13 cellular contexts compared by ENCODE assay signal in genomic region chr4:38757945-38758344, GRCh38. TPM values are rescaled to one million over a fixed set of nuclear protein-coding genes. Genes with fewer than 3 reads are reported as not detected.
DNase-seq lines count a peak whose midpoint lies in the region; TF ChIP-seq lines count a peak whose summit lies in the region.
"Had no signal": no experiment of that assay in that cellular context is flagged by ENCODE, and none has a peak within 500 bp of the region (broad histone marks: within the 10 kb centered on the region; RNA-seq: fewer than 3 reads in every experiment).

No MANE protein-coding gene starts in this region.

- 77 to 81% methylated on average over 3 of the region's 3 CpGs for WGBS in endodermal cell (ENCODE audit: insufficient coverage in 1 of 2, insufficient read length in 1 of 2), 2 experiments
- whole genome bisulfite sequencing in suprapubic skin, result 82% methylated on average over 3 of the region's 3 CpGs

- no peaks in the 10 kb centered on the region for H3K4me1 Mint-ChIP-seq in endodermal cell
- H3K4me1 Mint-ChIP-seq in activated naive CD8-positive, alpha-beta T cell treated with anti-CD3 and anti-CD28 coated beads for 36 hours, result peaks cover 15% of the 10 kb centered on the region

- no peaks in the 10 kb centered on the region for H3K27me3 Mint-ChIP-seq in endodermal cell (ENCODE audit: insufficient read depth)
- no peaks in the 10 kb centered on the region for H3K27me3 Mint-ChIP-seq in activated naive CD8-positive, alpha-beta T cell treated with anti-CD3 and anti-CD28 coated beads for 36 hours
- H3K27me3 Mint-ChIP-seq: activated T-cell treated with anti-CD3 and anti-CD28 coated beads, Interleukin-2, amount 50 U/mL, for 24 hours; stimulated activated naive CD8-positive, alpha-beta T cell treated with anti-CD3 and anti-CD28 coated beads, Interleukin-15, Interleukin-2, amounts not matched to agents 100 ng/mL and 50 ng/mL, for 24 hours had no signal

- no peaks in the 10 kb centered on the region for H3K9me3 Mint-ChIP-seq in endodermal cell
- no peaks in the 10 kb centered on the region for H3K9me3 Mint-ChIP-seq in activated naive CD8-positive, alpha-beta T cell treated with anti-CD3 and anti-CD28 coated beads for 36 hours
- H3K9me3 Mint-ChIP-seq: activated T-cell treated with anti-CD3 and anti-CD28 coated beads, Interleukin-2, amount 50 U/mL, for 24 hours; stimulated activated naive CD8-positive, alpha-beta T cell treated with anti-CD3 and anti-CD28 coated beads, Interleukin-15, Interleukin-2, amounts not matched to agents 100 ng/mL and 50 ng/mL, for 24 hours had no signal

- DNase-seq in NCI-H748 (lab: John Stamatoyannopoulos, UW; ENCODE audit: unreplicated experiment) (peak; percentile 1), NCI-H748 treated with DMSO at 0.1 percent for 48 hours (lab: John Stamatoyannopoulos, UW) (no peak), LNCaP clone FGC (ENCODE audit: low read depth) (peak; percentile 14), endodermal cell (peak; percentile 81), retinal pigment epithelial cell (ENCODE audit: low read depth) (no peak), suprapubic skin (ENCODE audit: low spot score in 2 of 2) (no peak), NCI-H2029 treated with DMSO at 0.1 percent for 48 hours (lab: John Stamatoyannopoulos, UW) (no peak)
- DNase-seq in activated naive CD8-positive, alpha-beta T cell treated with anti-CD3 and anti-CD28 coated beads for 36 hours, result no peak
- DNase-seq: activated T-cell treated with anti-CD3 and anti-CD28 coated beads, Interleukin-2, amount 50 U/mL, for 24 hours; left ventricle myocardium superior; NCI-H1436 had no signal

- no peaks in the 10 kb centered on the region for H3K9me3 ChIP-seq in endodermal cell (ENCODE audit: control insufficient read depth, low read length)
- H3K9me3 ChIP-seq in suprapubic skin, result no peaks in the 10 kb centered on the region

- no peak for TF ChIP-seq POLR2A in suprapubic skin (IDR thresholded peaks at IDR 0.05)

- H3K4me3 ChIP-seq in LNCaP clone FGC (ENCODE audit: low read depth, low read length) (no peak overlapping the region), endodermal cell (ENCODE audit: low read length) (no peak overlapping the region), retinal pigment epithelial cell (ENCODE audit: low read length) (no peak overlapping the region), suprapubic skin (no peak overlapping the region)

- TF ChIP-seq CTCF in LNCaP clone FGC (IDR thresholded peaks at IDR 0.05; ENCODE audit: control insufficient read depth, extremely low read depth, insufficient read depth) (peak; percentile 65), endodermal cell (conservative IDR thresholded peaks at IDR 0.05) (peak; percentile 85), retinal pigment epithelial cell (conservative IDR thresholded peaks at IDR 0.05; ENCODE audit: low read depth, low read length) (peak; percentile 47), suprapubic skin (IDR thresholded peaks at IDR 0.05) (no peak)

- TF ChIP-seq EP300 in suprapubic skin (IDR thresholded peaks at IDR 0.05), result no peak

- H3K4me3 Mint-ChIP-seq in endodermal cell, result no peak overlapping the region
- H3K4me3 Mint-ChIP-seq in activated naive CD8-positive, alpha-beta T cell treated with anti-CD3 and anti-CD28 coated beads for 36 hours, result no peak overlapping the region
- H3K4me3 Mint-ChIP-seq: activated T-cell treated with anti-CD3 and anti-CD28 coated beads, Interleukin-2, amount 50 U/mL, for 24 hours; stimulated activated naive CD8-positive, alpha-beta T cell treated with anti-CD3 and anti-CD28 coated beads, Interleukin-15, Interleukin-2, amounts not matched to agents 100 ng/mL and 50 ng/mL, for 24 hours had no signal

- no peaks in the 10 kb centered on the region for H3K4me1 ChIP-seq in endodermal cell (ENCODE audit: control insufficient read depth, insufficient read depth, low read length)
- peaks cover 10% of the 10 kb centered on the region for H3K4me1 ChIP-seq in suprapubic skin

- no peak overlapping the region for H3K9ac ChIP-seq in endodermal cell (ENCODE audit: extremely low read depth, low read length, poor library complexity, severe bottlenecking)

- H3K27ac Mint-ChIP-seq in endodermal cell, result no peak overlapping the region
- H3K27ac Mint-ChIP-seq in activated naive CD8-positive, alpha-beta T cell treated with anti-CD3 and anti-CD28 coated beads for 36 hours, result no peak overlapping the region
- H3K27ac Mint-ChIP-seq: activated T-cell treated with anti-CD3 and anti-CD28 coated beads, Interleukin-2, amount 50 U/mL, for 24 hours; stimulated activated naive CD8-positive, alpha-beta T cell treated with anti-CD3 and anti-CD28 coated beads, Interleukin-15, Interleukin-2, amounts not matched to agents 100 ng/mL and 50 ng/mL, for 24 hours had no signal

- no peaks in the 10 kb centered on the region for H3K36me3 Mint-ChIP-seq in endodermal cell (ENCODE audit: low read depth)
- no peaks in the 10 kb centered on the region for H3K36me3 Mint-ChIP-seq in activated naive CD8-positive, alpha-beta T cell treated with anti-CD3 and anti-CD28 coated beads for 36 hours

- H3K27ac ChIP-seq in endodermal cell (ENCODE audit: low read depth, low read length) (no peak overlapping the region), suprapubic skin (no peak overlapping the region)

- H3K27me3 ChIP-seq in endodermal cell (ENCODE audit: control insufficient read depth, insufficient read depth, low read length, poor library complexity, severe bottlenecking) (no peaks in the 10 kb centered on the region), suprapubic skin (no peaks in the 10 kb centered on the region)

- H3K36me3 ChIP-seq in endodermal cell (ENCODE audit: control insufficient read depth, insufficient read depth, low read length), result no peaks in the 10 kb centered on the region
- H3K36me3 ChIP-seq in suprapubic skin, result no peaks in the 10 kb centered on the region

RNA-seq across cellular contexts. Expression of gene TLR10, which starts 24.8 kb away (rescaled TPM):
- not detected for total RNA-seq in endodermal cell
- not detected for polyA plus RNA-seq in endodermal cell (2013, experiment 1 of 2)
- polyA plus RNA-seq in endodermal cell (2013, experiment 2 of 2), result not detected
- total RNA-seq in activated naive CD8-positive, alpha-beta T cell treated with anti-CD3 and anti-CD28 coated beads for 36 hours, result under 1 TPM; 0.26 to 0.29 TPM
- total RNA-seq in suprapubic skin, result under 1 TPM in 2 of 4 donors, not detected in 2; 0.16 to 0.17 TPM
- total RNA-seq: left ventricle myocardium superior had no signal
- polyA plus RNA-seq: AG04450 had no signal

RNA-seq across cellular contexts. Expression of gene TLR1, which starts 46.6 kb away (rescaled TPM):
- under 1 TPM in 1 of 2 donors, not detected in 1; 0.09 TPM for total RNA-seq in endodermal cell
- not detected for polyA plus RNA-seq in endodermal cell (2013, experiment 1 of 2)
- polyA plus RNA-seq in endodermal cell (2013, experiment 2 of 2), result not detected
- 1 to 10 TPM; 1.6 to 2.4 TPM for total RNA-seq in activated naive CD8-positive, alpha-beta T cell treated with anti-CD3 and anti-CD28 coated beads for 36 hours
- total RNA-seq in suprapubic skin, result 1 to 10 TPM; 6.7 to 9.8 (median 8.9) TPM

Comparison
In these comparisons a context has a peak if more than half of its experiments do, and no peak if none do; other contexts are left out.
1. DNase-seq: peak in NCI-H748 (single experiment), LNCaP clone FGC (single experiment) and endodermal cell (single experiment); none in NCI-H748 treated with DMSO at 0.1 percent for 48 hours (single experiment), retinal pigment epithelial cell (single experiment), activated naive CD8-positive, alpha-beta T cell treated with anti-CD3 and anti-CD28 coated beads for 36 hours (single experiment), suprapubic skin (0 of 2) and NCI-H2029 treated with DMSO at 0.1 percent for 48 hours (single experiment).
2. CTCF ChIP-seq: peak in LNCaP clone FGC (single experiment), endodermal cell (single experiment) and retinal pigment epithelial cell (single experiment); none in suprapubic skin (0 of 2).